8 cellular contexts compared by ENCODE assay signal in genomic region chr1:91844862-91845528, GRCh38. TPM values are rescaled to one million over a fixed set of nuclear protein-coding genes. Genes with fewer than 3 reads are reported as not detected.
DNase-seq lines count a peak whose midpoint lies in the region; ATAC-seq and TF ChIP-seq lines count a peak whose summit lies in the region.

No MANE protein-coding gene starts in this region.

- no peak overlapping the region for H2AFZ ChIP-seq in mammary epithelial cell (ENCODE audit: low read depth, low read length)

- H4K20me1 ChIP-seq in mammary epithelial cell (ENCODE audit: insufficient read depth, low read length), result no peaks in the 10 kb centered on the region

- no peak for TF ChIP-seq CTCF in mammary epithelial cell (conservative IDR thresholded peaks at IDR 0.05 in 1 of 2, IDR thresholded peaks at IDR 0.05 in 1 of 2; ENCODE audit: extremely low read depth in 1 of 2, insufficient read depth in 1 of 2, low read depth in 1 of 2, low read length in 2 of 2)
- no peak for TF ChIP-seq CTCF in stomach (IDR thresholded peaks at IDR 0.05)

- H3K36me3 ChIP-seq in mammary epithelial cell (ENCODE audit: insufficient read depth, low read length) (no peaks in the 10 kb centered on the region), stomach (no peaks in the 10 kb centered on the region)

- no peak overlapping the region for H3K27ac ChIP-seq in mammary epithelial cell (ENCODE audit: insufficient read depth, low read depth, low read length)
- peak overlapping the region in 4 of 5 donors; percentile 53 to 83 (median 73) for H3K27ac ChIP-seq in stomach

- dilution Hi-C loops in mammary epithelial cell (cut with HindIII; ENCODE audit: low sequenced_read_pairs), result no loop called here

- no peaks in the 10 kb centered on the region for H3K9me3 Mint-ChIP-seq in stimulated activated memory B cell treated with anti-CD40 and anti-IgM and Interleukin-4, amounts not matched to agents 10 μg/mL and 1 μg/mL and 100 μg/mL, for 72 hours

- intact Hi-C loops in mammary epithelial cell (cut with micrococcal nuclease) (loop anchor here (2.0 to 10.0 kb wide), 2 partner anchors 40 to 80 kb away; no protein-coding TSS in a partner anchor), stomach (cut with DNase I; ENCODE audit: low total_unique reads) (no loop called here)

- no peaks in the 10 kb centered on the region for H3K79me2 ChIP-seq in mammary epithelial cell (ENCODE audit: insufficient read depth, low read length)

- no peak overlapping the region for H3K9ac ChIP-seq in mammary epithelial cell (ENCODE audit: insufficient read depth, low read length)

- no peaks in the 10 kb centered on the region for H3K36me3 Mint-ChIP-seq in stimulated activated memory B cell treated with anti-CD40 and anti-IgM and Interleukin-4, amounts not matched to agents 10 μg/mL and 1 μg/mL and 100 μg/mL, for 72 hours

- H3K4me1 ChIP-seq in mammary epithelial cell (ENCODE audit: insufficient read depth, low read length), result peaks cover 19% of the 10 kb centered on the region
- peaks cover 0 to 36% (median 25%) of the 10 kb centered on the region in 4 donors for H3K4me1 ChIP-seq in stomach

- no peak for TF ChIP-seq POLR2A in stomach (IDR thresholded peaks at IDR 0.05)

- H3K4me1 Mint-ChIP-seq in stimulated activated memory B cell treated with anti-CD40 and anti-IgM and Interleukin-4, amounts not matched to agents 10 μg/mL and 1 μg/mL and 100 μg/mL, for 72 hours, result no peaks in the 10 kb centered on the region

- peaks cover 13% of the 10 kb centered on the region for H3K27me3 Mint-ChIP-seq in stimulated activated memory B cell treated with anti-CD40 and anti-IgM and Interleukin-4, amounts not matched to agents 10 μg/mL and 1 μg/mL and 100 μg/mL, for 72 hours

- H3K4me2 ChIP-seq in mammary epithelial cell (ENCODE audit: insufficient read depth, low read depth, low read length), result peak overlapping the region; percentile 52

- ATAC-seq in stimulated activated memory B cell treated with anti-CD40 and anti-IgM and Interleukin-4, amounts not matched to agents 10 μg/mL and 1 μg/mL and 100 μg/mL, for 72 hours, result no peak

- H3K4me3 Mint-ChIP-seq in stimulated activated memory B cell treated with anti-CD40 and anti-IgM and Interleukin-4, amounts not matched to agents 10 μg/mL and 1 μg/mL and 100 μg/mL, for 72 hours, result no peak overlapping the region

- H3K27ac Mint-ChIP-seq in stimulated activated memory B cell treated with anti-CD40 and anti-IgM and Interleukin-4, amounts not matched to agents 10 μg/mL and 1 μg/mL and 100 μg/mL, for 72 hours, result no peak overlapping the region

- no TSS peak for BruUV-seq in mammary epithelial cell (replicated peaks; lab: Mats Ljungman, UMichigan)

- CTCF ChIA-PET in mammary epithelial cell (lab: Charles Lee; ENCODE audit: low non-redundant PET), result interaction anchor here (0.6 to 0.9 kb wide), 2 partner anchors 20 to 26 kb away, joined by 5 to 15 read pairs; no protein-coding TSS in a partner anchor

- H3K4me3 ChIP-seq in mammary epithelial cell (replicated peaks in 1 of 3; ENCODE audit: insufficient read depth in 1 of 3, low read depth in 2 of 3, low read length in 3 of 3) (no peak overlapping the region), stomach (no peak overlapping the region)

- H3K9me3 ChIP-seq in mammary epithelial cell (replicated peaks; ENCODE audit: insufficient read depth, low read length) (no peaks in the 10 kb centered on the region), stomach (no peaks in the 10 kb centered on the region)

- H3K27me3 ChIP-seq in mammary epithelial cell (ENCODE audit: insufficient read depth, low read length) (no peaks in the 10 kb centered on the region), stomach (no peaks in the 10 kb centered on the region)

- in situ Hi-C loops in mammary epithelial cell (cut with MboI; ENCODE audit: low sequenced_read_pairs in 2 of 2), result no loop called here

- 14% methylated on average over 6 of the region's 6 CpGs for WGBS in mammary epithelial cell (ENCODE audit: low coverage, missing lambda C conversion rate)
- 38 to 48% (median 41%) methylated on average over 6 of the region's 6 CpGs for WGBS in stomach, 5 donors

- DNase-seq in HS-5 (ENCODE audit: low read depth), result peak; percentile 97
- DNase-seq in mammary epithelial cell, result peak; percentile 90
- DNase-seq in kidney tubule cell (ENCODE audit: low spot score), result peak; percentile 69
- DNase-seq in stomach, result peak; percentile 27
- no peak for DNase-seq in RKO (ENCODE audit: low spot score)
- DNase-seq in stimulated activated CD8-positive, alpha-beta memory T cell treated with anti-CD3 and anti-CD28 coated beads, Interleukin-4, amount 100 ng/mL, for 48 hours, result no peak
- DNase-seq in NOMO-1 treated with DMSO at 0.1 percent for 48 hours (lab: John Stamatoyannopoulos, UW; ENCODE audit: unreplicated experiment), result no peak

- no peak for TF ChIP-seq EP300 in stomach (IDR thresholded peaks at IDR 0.05)

RNA-seq across cellular contexts. Expression of gene TGFBR3, which starts 41.0 kb away (rescaled TPM):
- under 1 TPM; 0.61 to 0.67 TPM for total RNA-seq in mammary epithelial cell
- polyA plus RNA-seq in mammary epithelial cell, result 0.09 TPM
- polyA minus RNA-seq in mammary epithelial cell, result 0.05 TPM
- 100 to 1,000 TPM in 2 of 5 donors, 10 to 100 TPM in 3; 57.8 to 689 (median 89.9) TPM for total RNA-seq in stomach
- polyA plus RNA-seq in stomach, result 10 to 100 TPM in 1 of 3 donors, 1 to 10 TPM in 2; 4.2 to 11.1 (median 9.2) TPM

Comparison
In these comparisons a context has a peak if more than half of its experiments do, and no peak if none do; other contexts are left out.
1. DNase-seq: peak in HS-5 (single experiment), mammary epithelial cell (single experiment), kidney tubule cell (single experiment) and stomach (single experiment); none in RKO (single experiment), stimulated activated CD8-positive, alpha-beta memory T cell treated with anti-CD3 and anti-CD28 coated beads, Interleukin-4, amount 100 ng/mL, for 48 hours (single experiment) and NOMO-1 treated with DMSO at 0.1 percent for 48 hours (single experiment).
2. RNA of gene TGFBR3, which starts 41.0 kb away (total RNA-seq): 57.8 to 689 TPM in stomach; 0.61 to 0.67 TPM in mammary epithelial cell; every median in the first group is over 10 times any median in the second.